12 cellular contexts compared by ENCODE assay signal in the genomic region with DNA sequence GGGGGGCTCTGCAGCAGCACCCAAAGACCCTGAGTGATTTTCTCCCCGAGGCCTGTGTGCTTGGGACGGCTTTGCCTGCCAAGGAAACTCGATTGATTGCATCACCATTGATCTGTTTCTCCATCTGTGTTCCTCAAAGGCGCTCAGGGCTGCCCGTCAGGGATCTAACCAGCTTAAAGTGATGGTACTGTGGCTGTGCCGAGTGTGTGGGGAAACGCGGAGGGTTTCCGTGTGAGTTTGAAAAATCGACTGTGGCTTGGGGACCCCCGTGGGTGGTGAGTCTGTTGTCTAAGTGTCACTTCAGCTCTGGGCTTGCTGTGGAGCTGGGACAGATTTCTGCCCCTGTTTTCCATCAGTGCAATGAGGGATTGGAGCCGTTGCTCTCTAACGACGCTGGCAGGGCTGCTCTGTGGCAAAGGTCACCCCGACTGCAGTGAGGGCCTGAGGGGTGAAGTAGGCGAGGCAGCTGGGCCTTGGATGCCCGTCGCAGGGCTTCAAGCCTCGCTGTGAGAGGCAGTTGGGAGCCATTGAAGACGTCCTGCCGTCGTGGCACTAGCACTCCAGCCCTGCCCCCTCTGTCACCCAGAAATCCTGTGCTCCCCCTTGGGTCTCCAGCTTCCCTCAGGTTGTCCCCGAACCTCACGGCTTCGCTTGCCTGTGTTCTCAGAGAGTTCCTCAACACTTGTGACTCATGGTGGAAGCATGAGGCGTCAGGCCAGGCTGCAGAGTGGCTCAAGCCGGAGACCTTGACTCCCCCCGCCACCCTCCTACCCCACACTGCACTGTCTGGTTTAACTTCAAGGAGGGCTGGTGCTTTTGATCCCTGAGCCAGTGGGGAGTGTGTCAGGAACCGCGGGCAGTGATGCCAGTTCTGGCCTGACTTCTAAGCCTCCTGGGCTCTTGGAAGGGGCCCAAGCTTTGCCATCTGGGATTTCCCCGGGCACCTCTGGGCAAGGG. TPM values are rescaled to one million over a fixed set of nuclear protein-coding genes. Genes with fewer than 3 reads are reported as not detected.
DNase-seq lines count a peak whose midpoint lies in the region; ATAC-seq and TF ChIP-seq lines count a peak whose summit lies in the region.
"Had no signal": no experiment of that assay in that cellular context is flagged by ENCODE, and none has a peak within 500 bp of the region (broad histone marks: within the 10 kb centered on the region; RNA-seq: fewer than 3 reads in every experiment).

No MANE protein-coding gene starts in this region.

- H3K79me1 ChIP-seq in mesendoderm (ENCODE audit: low read length): no peaks in the 10 kb centered on the region

- H3K4ac ChIP-seq in mesendoderm (ENCODE audit: low read depth, low read length): no peak overlapping the region

- no CpG with 5 or more reads among the region's 31 CpGs for WGBS in mesendoderm (ENCODE audit: extremely low coverage, insufficient coverage, low lambda C conversion rate)

- H4K5ac ChIP-seq in mesendoderm (ENCODE audit: low read length): no peak overlapping the region

- H3K27ac Mint-ChIP-seq in activated T-helper 17 cell treated with anti-CD3 and anti-CD28 coated beads, Interleukin-2, amount 50 U/mL, for 72 hours: no peak overlapping the region
- H3K27ac Mint-ChIP-seq: memory B cell had no signal

- H3K9ac ChIP-seq in mesendoderm (ENCODE audit: low read length): no peak overlapping the region

- no peak overlapping the region for H2BK5ac ChIP-seq in mesendoderm (ENCODE audit: low read length)

- H3K27me3 Mint-ChIP-seq in activated T-helper 17 cell treated with anti-CD3 and anti-CD28 coated beads, Interleukin-2, amount 50 U/mL, for 72 hours: no peaks in the 10 kb centered on the region

- CTCF ChIA-PET in AG04450 (lab: Charles Lee): interaction anchor here (1.0 to 1.7 kb wide), 2 partner anchors 341 to 431 kb away, joined by 3 to 4 read pairs; no protein-coding TSS in a partner anchor

- no peaks in the 10 kb centered on the region for H3K4me1 Mint-ChIP-seq in activated T-helper 17 cell treated with anti-CD3 and anti-CD28 coated beads, Interleukin-2, amount 50 U/mL, for 72 hours

- no peak overlapping the region for H2BK15ac ChIP-seq in mesendoderm (replicated peaks; ENCODE audit: low read depth)

- H2AK5ac ChIP-seq in mesendoderm (ENCODE audit: low read length): no peak overlapping the region

- H3K4me1 ChIP-seq in mesendoderm (ENCODE audit: control insufficient read depth, low read depth, low read length): no peaks in the 10 kb centered on the region

- H3K27me3 ChIP-seq in AG04450 (ENCODE audit: control insufficient read depth, insufficient read depth, low read length) (peaks cover 12% of the 10 kb centered on the region), brain microvascular endothelial cell (replicated peaks) (peaks cover 5% of the 10 kb centered on the region), mesendoderm (ENCODE audit: insufficient read depth, low read length, poor library complexity) (no peaks in the 10 kb centered on the region)

- POLR2A ChIA-PET in AG04450 (lab: Yijun Ruan, JAX): no interaction called here

- TF ChIP-seq CTCF in AG04450 (IDR thresholded peaks at IDR 0.05; ENCODE audit: low read depth, low read length): no peak
- TF ChIP-seq CTCF in brain microvascular endothelial cell (IDR thresholded peaks at IDR 0.05; ENCODE audit: low read depth, low read length, missing control alignments): no peak

- H3K18ac ChIP-seq in mesendoderm (ENCODE audit: low read length): no peak overlapping the region

- no peaks in the 10 kb centered on the region for H3K36me3 Mint-ChIP-seq in activated T-helper 17 cell treated with anti-CD3 and anti-CD28 coated beads, Interleukin-2, amount 50 U/mL, for 72 hours (ENCODE audit: low read depth)

- H3K27ac ChIP-seq in AG04450 (ENCODE audit: low read depth, low read length) (peak overlapping the region; percentile 47), brain microvascular endothelial cell (no peak overlapping the region), mesendoderm (ENCODE audit: low read depth, low read length) (no peak overlapping the region)
- H3K27ac ChIP-seq: cardiac muscle cell had no signal

- H3K56ac ChIP-seq in mesendoderm (ENCODE audit: low read length): peak overlapping the region; percentile 42

- no peaks in the 10 kb centered on the region for H3K9me3 ChIP-seq in AG04450 (ENCODE audit: control insufficient read depth, insufficient read depth, low read length)

- no peaks in the 10 kb centered on the region for H3K9me3 Mint-ChIP-seq in activated T-helper 17 cell treated with anti-CD3 and anti-CD28 coated beads, Interleukin-2, amount 50 U/mL, for 72 hours
- H3K9me3 Mint-ChIP-seq: memory B cell had no signal

- DNase-seq in AG04450 (ENCODE audit: low read depth, low spot score) (peak; percentile 45), HT-29 (ENCODE audit: low spot score) (peak; percentile 20), brain microvascular endothelial cell (peak; percentile 71), mesendoderm (peak; percentile 72), T-helper 2 cell (no peak), NAMALWA (ENCODE audit: low spot score) (no peak)
- DNase-seq: DND-41, KG1 had no signal

- no peak overlapping the region for H4K8ac ChIP-seq in mesendoderm (ENCODE audit: low read depth, low read length)

- in situ Hi-C loops in brain microvascular endothelial cell (cut with HindIII; ENCODE audit: low pct_ligation_motif_present, low sequenced_read_pairs): no loop called here

- ATAC-seq in GM21381 (IDR thresholded peaks at IDR 0.05; ENCODE audit: unreplicated experiment): no peak
- ATAC-seq in activated T-helper 17 cell treated with anti-CD3 and anti-CD28 coated beads, Interleukin-2, amount 50 U/mL, for 72 hours (replicated peaks): no peak

- no peak overlapping the region for H2BK120ac ChIP-seq in mesendoderm (ENCODE audit: low read depth, low read length)

- no peak overlapping the region for H3K4me3 Mint-ChIP-seq in activated T-helper 17 cell treated with anti-CD3 and anti-CD28 coated beads, Interleukin-2, amount 50 U/mL, for 72 hours
- H3K4me3 Mint-ChIP-seq: memory B cell had no signal

- no peaks in the 10 kb centered on the region for H3K79me2 ChIP-seq in mesendoderm (ENCODE audit: control insufficient read depth, insufficient read depth, low read length)

- no peak overlapping the region for H3K4me2 ChIP-seq in mesendoderm (ENCODE audit: low read length)

- H3K36me3 ChIP-seq in brain microvascular endothelial cell (replicated peaks): no peaks in the 10 kb centered on the region
- no peaks in the 10 kb centered on the region for H3K36me3 ChIP-seq in mesendoderm (ENCODE audit: control insufficient read depth, insufficient read depth, low read length)
- H3K36me3 ChIP-seq: cardiac muscle cell had no signal

- no peak overlapping the region for H3K4me3 ChIP-seq in AG04450 (ENCODE audit: low read depth, low read length)
- no peak overlapping the region for H3K4me3 ChIP-seq in brain microvascular endothelial cell (ENCODE audit: low read depth, low read length)
- no peak overlapping the region for H3K4me3 ChIP-seq in mesendoderm (ENCODE audit: low read length)
- H3K4me3 ChIP-seq: cardiac muscle cell had no signal

- no peak overlapping the region for H3K23ac ChIP-seq in mesendoderm (ENCODE audit: low read length)

RNA-seq across cellular contexts. Expression of a gene that starts 21.8 kb away (rescaled TPM):
- not detected in 2 replicates for polyA plus RNA-seq in AG04450 (2011; rRNA removed)
- not detected in 2 replicates for polyA minus RNA-seq in AG04450 (2011; rRNA and poly(A)+ RNA removed)
- 0.03 TPM in 1 of 2 replicates, not detected in the other for total RNA-seq in HT-29 (2014; rRNA removed; shearing (Covaris generic))
- 0.21 TPM for polyA plus RNA-seq in mesendoderm (2013, experiment 1 of 2)
- 0.21 TPM for polyA plus RNA-seq in mesendoderm (2013, experiment 2 of 2)
- 1 to 10 TPM in 1 of 2 donors, under 1 TPM in 1; 0.84 to 5.3 TPM for total RNA-seq in activated T-helper 17 cell treated with anti-CD3 and anti-CD28 coated beads, Interleukin-2, amount 50 U/mL, for 72 hours

RNA-seq across cellular contexts. Expression of a gene that starts 59.8 kb away (rescaled TPM):
- 50.8 and 53.0 TPM in 2 replicates for polyA plus RNA-seq in AG04450 (2011; rRNA removed)
- 7.3 and 9.3 TPM in 2 replicates for polyA minus RNA-seq in AG04450 (2011; rRNA and poly(A)+ RNA removed)
- total RNA-seq in HT-29 (2014; rRNA removed; shearing (Covaris generic)): 250 and 300 TPM in 2 replicates
- 84.4 TPM for polyA plus RNA-seq in mesendoderm (2013, experiment 1 of 2)
- polyA plus RNA-seq in mesendoderm (2013, experiment 2 of 2): 84.3 TPM
- 100 to 1,000 TPM in 1 of 2 donors, 10 to 100 TPM in 1; 61.3 to 102 TPM for total RNA-seq in activated T-helper 17 cell treated with anti-CD3 and anti-CD28 coated beads, Interleukin-2, amount 50 U/mL, for 72 hours

Comparison
In these comparisons a context has a peak if more than half of its experiments do, and no peak if none do; other contexts are left out.
1. DNase-seq: peak in AG04450 (single experiment), HT-29 (single experiment), brain microvascular endothelial cell (single experiment) and mesendoderm (single experiment); none in T-helper 2 cell (0 of 5) and NAMALWA (single experiment).